18 cellular contexts compared by ENCODE assay signal in the genomic region with DNA sequence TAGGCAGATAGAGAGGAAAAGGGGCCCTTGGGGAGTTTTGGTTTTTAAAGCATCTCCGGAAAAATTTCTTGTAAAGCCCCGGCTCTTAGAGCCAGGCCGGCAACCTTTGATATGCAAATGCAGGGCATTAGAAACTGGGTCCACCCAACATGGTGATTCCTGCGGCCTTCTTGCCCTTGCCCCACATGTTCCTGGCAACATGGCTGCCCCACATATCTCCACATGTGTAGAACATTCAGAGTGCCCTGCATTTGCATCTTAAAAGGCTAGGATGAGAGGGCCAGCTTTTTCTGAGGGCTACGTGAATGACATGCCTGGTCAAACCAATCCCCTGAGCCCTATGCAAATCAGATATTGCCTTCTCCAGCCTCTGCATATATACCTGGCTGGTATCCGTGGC.
"Had no signal": no experiment of that assay in that cellular context is flagged by ENCODE, and none has a peak within 500 bp of the region (broad histone marks: within the 10 kb centered on the region; RNA-seq: fewer than 3 reads in every experiment).

No MANE protein-coding gene starts in this region.

- H3K27me3 Mint-ChIP-seq: activated CD4-positive, alpha-beta memory T cell treated with anti-CD3 and anti-CD28 coated beads for 36 hours; activated naive CD8-positive, alpha-beta T cell had no signal

- H3K4me3 Mint-ChIP-seq: activated CD4-positive, alpha-beta memory T cell treated with anti-CD3 and anti-CD28 coated beads for 36 hours; activated CD4-positive, alpha-beta T cell treated with anti-CD3 and anti-CD28 coated beads, Interleukin-2, amount 10 ng/mL, durations not matched to agents 7 days and 5 days; activated naive CD8-positive, alpha-beta T cell; activated T-cell treated with anti-CD3 and anti-CD28 coated beads, Interleukin-2, amount 50 U/mL, for 4 hours; brain; T-helper 17 cell had no signal

- H3K27ac Mint-ChIP-seq: activated CD4-positive, alpha-beta memory T cell treated with anti-CD3 and anti-CD28 coated beads for 36 hours; activated CD4-positive, alpha-beta T cell treated with anti-CD3 and anti-CD28 coated beads, Interleukin-2, amount 10 ng/mL, durations not matched to agents 7 days and 5 days; activated naive CD8-positive, alpha-beta T cell; brain had no signal

- H3K36me3 ChIP-seq: cardiac muscle cell had no signal

- H3K9me3 Mint-ChIP-seq: activated CD4-positive, alpha-beta memory T cell treated with anti-CD3 and anti-CD28 coated beads for 36 hours; activated CD4-positive, alpha-beta T cell treated with anti-CD3 and anti-CD28 coated beads, Interleukin-2, amount 10 ng/mL, durations not matched to agents 7 days and 5 days; activated T-cell treated with anti-CD3 and anti-CD28 coated beads, Interleukin-2, amount 50 U/mL, for 4 hours had no signal

- H3K27me3 ChIP-seq: cardiac muscle cell had no signal

- H3K4me3 ChIP-seq: cardiac muscle cell had no signal

- DNase-seq: activated CD8-positive, alpha-beta memory T cell treated with anti-CD3 and anti-CD28 coated beads for 24 hours; activated effector memory CD4-positive, alpha-beta T cell treated with anti-CD3 and anti-CD28 coated beads, Interleukin-2, amount 50 U/mL, for 16 hours; MM.1S; NCI-H1105; NCI-H1436 treated with DMSO at 0.1 percent for 48 hours; NCI-H187 treated with DMSO at 0.1 percent for 48 hours; NCI-H2171; NCI-H226; NK-92 treated with Interleukin-12 subunit alpha and Interleukin-12 subunit beta, amount 100 ng/mL, for 24 hours; SIG-M5; T1000 had no signal

- H3K36me3 Mint-ChIP-seq: activated CD4-positive, alpha-beta memory T cell treated with anti-CD3 and anti-CD28 coated beads for 36 hours; activated naive CD8-positive, alpha-beta T cell; brain had no signal
